1 cellular context compared by ENCODE assay signal in genomic region chr12:119369907-119370546, GRCh38.
TF ChIP-seq lines count a peak whose summit lies in the region.

No MANE protein-coding gene starts in this region.

TF ChIP-seq in K562, 482 proteins besides CTCF, POLR2A, EP300 and RAD21:
- no peak for TF ChIP-seq KLF6 (CRISPR knock-in tag; IDR thresholded peaks at IDR 0.05; ENCODE audit: borderline replicate concordance)
- TF ChIP-seq NR1H2 (CRISPR knock-in tag; IDR thresholded peaks at IDR 0.05) = no peak
- TF ChIP-seq E2F6 (IDR thresholded peaks at IDR 0.05; ENCODE audit: borderline replicate concordance in 1 of 2, extremely low read depth in 1 of 2, insufficient read depth in 1 of 2, insufficient read length in 1 of 2, low read depth in 1 of 2, low read length in 1 of 2, poor library complexity in 1 of 2, severe bottlenecking in 1 of 2) = no peak
- peak; percentile 28 for TF ChIP-seq MEIS2 (IDR thresholded peaks at IDR 0.05; ENCODE audit: partially characterized antibody)
- TF ChIP-seq HMBOX1 (IDR thresholded peaks at IDR 0.05) = no peak
- no peak for TF ChIP-seq PHTF2 (CRISPR knock-in tag; IDR thresholded peaks at IDR 0.05)
- TF ChIP-seq GMEB1 (CRISPR knock-in tag; IDR thresholded peaks at IDR 0.05) = no peak
- TF ChIP-seq FOXJ2 (tag; IDR thresholded peaks at IDR 0.05) = no peak
- no peak for TF ChIP-seq PYGO2 (tag; IDR thresholded peaks at IDR 0.05)
- no peak for TF ChIP-seq PBX2 (CRISPR knock-in tag; IDR thresholded peaks at IDR 0.05; ENCODE audit: low read depth)
- TF ChIP-seq PBX2 (tag; conservative IDR thresholded peaks at IDR 0.05; ENCODE audit: low read depth) = peak; percentile 54
- no peak for TF ChIP-seq BACH1 (tag; IDR thresholded peaks at IDR 0.05)
- TF ChIP-seq ETV1 (tag; conservative IDR thresholded peaks at IDR 0.05; ENCODE audit: low read depth) = peak; percentile 48; the same call in 1 of the 2 replicates
